ENCODE assay signal across 8 cellular contexts in genomic region chr18:50878345-50879301, GRCh38. TPM values are rescaled to one million over a fixed set of nuclear protein-coding genes. Genes with fewer than 3 reads are reported as not detected.
DNase-seq lines count a peak whose midpoint lies in the region; ATAC-seq, FAIRE-seq and TF ChIP-seq lines count a peak whose summit lies in the region.

Gene ME2, plus strand, starts transcription at chr18:50879118. Its CDS starts 16,703 bp downstream, at chr18:50895821.

- peak; percentile 95 for FAIRE-seq in GM18507 (lab: Jason Lieb, UNC)
- FAIRE-seq in urothelium cell line (lab: Jason Lieb, UNC): no peak

- H3K27me3 Mint-ChIP-seq in T-helper 2 cell treated with Interferon-gamma antibody and Interleukin-4, amounts not matched to agents 5 μg/mL and 100 μg/mL, for 36 hours (ENCODE audit: low read depth): peaks cover 6% of the 10 kb centered on the region

- H3K9me3 ChIP-seq in ascending aorta (no peaks in the 10 kb centered on the region), right cardiac atrium (ENCODE audit: control insufficient read depth, low read length) (no peaks in the 10 kb centered on the region)

- H3K4me1 Mint-ChIP-seq in T-helper 2 cell treated with Interferon-gamma antibody and Interleukin-4, amounts not matched to agents 5 μg/mL and 100 μg/mL, for 36 hours (ENCODE audit: low read depth): peaks cover 18% of the 10 kb centered on the region

- H3K4me3 ChIP-seq in ascending aorta (peak within 1 kb of the TSS; percentile 88 to 92), right cardiac atrium (ENCODE audit: low read length) (peak within 1 kb of the TSS; percentile 88)

- ATAC-seq in HG02973 (IDR thresholded peaks at IDR 0.05; ENCODE audit: unreplicated experiment) (peak; percentile 94), right cardiac atrium (peak; percentile 99)

- peak within 1 kb of the TSS; percentile 98 for H3K27ac Mint-ChIP-seq in T-helper 2 cell treated with Interferon-gamma antibody and Interleukin-4, amounts not matched to agents 5 μg/mL and 100 μg/mL, for 36 hours

- H3K9me3 Mint-ChIP-seq in T-helper 2 cell treated with Interferon-gamma antibody and Interleukin-4, amounts not matched to agents 5 μg/mL and 100 μg/mL, for 36 hours: no peaks in the 10 kb centered on the region

- H3K36me3 ChIP-seq in ascending aorta: no peaks in the 10 kb centered on the region

- peaks cover 15% of the 10 kb centered on the region for H3K36me3 Mint-ChIP-seq in T-helper 2 cell treated with Interferon-gamma antibody and Interleukin-4, amounts not matched to agents 5 μg/mL and 100 μg/mL, for 36 hours (ENCODE audit: low read depth)

- peak within 1 kb of the TSS; percentile 94 for H3K4me3 Mint-ChIP-seq in T-helper 2 cell treated with Interferon-gamma antibody and Interleukin-4, amounts not matched to agents 5 μg/mL and 100 μg/mL, for 36 hours

- H3K27me3 ChIP-seq in ascending aorta: no peaks in the 10 kb centered on the region
- H3K27me3 ChIP-seq in right cardiac atrium (ENCODE audit: control insufficient read depth, insufficient read depth): no peaks in the 10 kb centered on the region

- intact Hi-C loops in ascending aorta (cut with DNase I): loop anchor here (1.0 to 10.0 kb wide), 6 partner anchors 56 to 594 kb away; partner anchors contain the start of genes CXXC1, MBD1, MEX3C and MRO
- intact Hi-C loops in right cardiac atrium (cut with DNase I): no loop called here

- peak; percentile 93 for DNase-seq in GM18507 (ENCODE audit: extremely low spot score, insufficient read length, low read depth)
- peak; percentile 73 for DNase-seq in NCI-H2029 (lab: John Stamatoyannopoulos, UW)
- DNase-seq in T-helper 2 cell treated with Interferon-gamma antibody and Interleukin-4, amounts not matched to agents 5 μg/mL and 100 μg/mL, for 36 hours (ENCODE audit: low spot score): peak; percentile 92
- DNase-seq in ascending aorta (ENCODE audit: low spot score in 2 of 2): peak; percentile 68 to 95
- DNase-seq in right cardiac atrium: peak; percentile 91 to 97 (median 96)
- peak; percentile 68 for DNase-seq in pulmonary artery endothelial cell (ENCODE audit: low read depth, low spot score)
- DNase-seq in urothelium cell line (ENCODE audit: low spot score): peak; percentile 93

- WGBS in right cardiac atrium: under 1% methylated on average over 78 of the region's 78 CpGs

- peaks cover 6% of the 10 kb centered on the region in 2 donors for H3K4me1 ChIP-seq in ascending aorta
- peaks cover 3% of the 10 kb centered on the region for H3K4me1 ChIP-seq in right cardiac atrium (ENCODE audit: control insufficient read depth, insufficient read depth, low read length)

- TF ChIP-seq CTCF in ascending aorta (IDR thresholded peaks at IDR 0.05): no peak

- peak within 1 kb of the TSS; percentile 87 to 92 for H3K27ac ChIP-seq in ascending aorta
- peak within 1 kb of the TSS; percentile 76 for H3K27ac ChIP-seq in right cardiac atrium (ENCODE audit: low read length)

RNA-seq across cellular contexts. Expression of gene ME2, which starts in this region (rescaled TPM):
- total RNA-seq in ascending aorta (27.4 TPM), right cardiac atrium (100 to 1,000 TPM in 3 of 4 donors, 10 to 100 TPM in 1; 91.0 to 126 (median 118) TPM), pulmonary artery endothelial cell (62.6 and 68.5 TPM in 2 replicates)
- polyA plus RNA-seq in right cardiac atrium: 94.7 TPM

Comparison
In these comparisons a context has a peak if more than half of its experiments do, and no peak if none do; other contexts are left out.
1. Peak in every context shown above with its lines: DNase-seq, ATAC-seq, H3K4me3 ChIP-seq and H3K27ac ChIP-seq.